ENCODE assay signal across 27 cellular contexts in the genomic region with DNA sequence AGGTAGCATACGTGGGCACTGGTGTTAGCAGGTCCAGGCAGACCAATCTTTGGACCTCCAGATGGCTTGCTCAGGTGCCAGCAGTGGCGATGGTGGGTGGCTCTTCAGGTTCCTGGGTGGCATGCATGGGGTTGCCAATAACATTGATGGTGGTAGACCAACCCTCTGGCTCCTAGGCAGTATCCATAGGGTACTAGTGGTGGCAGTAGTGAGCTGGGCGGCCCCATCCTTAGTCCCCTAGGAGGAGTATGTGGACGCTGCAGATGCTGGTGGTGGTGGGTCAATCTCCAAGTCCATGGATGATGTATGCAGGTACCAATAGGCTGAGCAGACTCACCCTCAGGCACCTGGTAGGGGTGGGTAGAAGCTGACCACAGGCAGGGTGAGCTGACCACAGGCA.
"Had no signal": no experiment of that assay in that cellular context is flagged by ENCODE, and none has a peak within 500 bp of the region (broad histone marks: within the 10 kb centered on the region; RNA-seq: fewer than 3 reads in every experiment).

No MANE protein-coding gene starts in this region.

- H3K4me1 ChIP-seq: adrenal gland, breast epithelium, SJCRH30 had no signal

- H3K9me3 ChIP-seq: adrenal gland, breast epithelium, SK-N-SH had no signal

- H3K27me3 Mint-ChIP-seq: activated CD8-positive, alpha-beta T cell treated with anti-CD3 and anti-CD28 coated beads for 36 hours had no signal

- H3K27ac ChIP-seq: adrenal gland, breast epithelium, RWPE1, SJCRH30, WERI-Rb-1 had no signal

- H3K36me3 ChIP-seq: adrenal gland, breast epithelium, SJCRH30, WERI-Rb-1 had no signal

- H3K9me3 Mint-ChIP-seq: activated T-helper 2 cell treated with anti-CD3 and anti-CD28 coated beads, Interferon-gamma antibody, Interleukin-2, Interleukin-4, amounts not matched to agents 10 μg/mL and 5 μg/mL and 100 μg/mL, durations not matched to agents 14 hours and 24 hours and 36 hours had no signal

- DNase-seq: activated CD4-positive, alpha-beta T cell treated with anti-CD3 and anti-CD28 coated beads for 4 hours; activated CD8-positive, alpha-beta memory T cell treated with anti-CD3 and anti-CD28 coated beads, Interleukin-2, amount 50 U/mL, for 4 hours; activated CD8-positive, alpha-beta T cell treated with anti-CD3 and anti-CD28 coated beads for 36 hours; activated naive CD4-positive, alpha-beta T cell treated with anti-CD3 and anti-CD28 coated beads, Interleukin-2, amount 50 U/mL, for 16 hours; activated naive CD8-positive, alpha-beta T cell treated with anti-CD3 and anti-CD28 coated beads, Interleukin-2, amount 10 ng/mL, durations not matched to agents 7 days and 5 days; activated T-cell treated with anti-CD3 and anti-CD28 coated beads, Interleukin-2, amount 50 U/mL, for 72 hours; adrenal gland; aorta; caudate nucleus; KG1; NCI-H1092; NCI-H1417; NCI-H1930; NCI-H510A treated with DMSO at 0.1 percent for 48 hours; NCI-H69; NK-92 treated with Interleukin-12 subunit alpha and Interleukin-12 subunit beta, amount 100 ng/mL, for 24 hours; OCI-M1; Right ventricle myocardium superior; SJCRH30; SK-N-SH; T-helper 1 cell; WERI-Rb-1 had no signal

- H3K4me3 Mint-ChIP-seq: activated CD8-positive, alpha-beta T cell treated with anti-CD3 and anti-CD28 coated beads for 36 hours; activated naive CD8-positive, alpha-beta T cell treated with anti-CD3 and anti-CD28 coated beads, Interleukin-2, amount 10 ng/mL, durations not matched to agents 7 days and 5 days; activated T-cell treated with anti-CD3 and anti-CD28 coated beads, Interleukin-2, amount 50 U/mL, for 72 hours had no signal

- H3K4me3 ChIP-seq: adrenal gland, breast epithelium, SJCRH30 had no signal

- H3K4me2 ChIP-seq: SK-N-SH had no signal

- ATAC-seq: activated CD4-positive, CD25-positive, alpha-beta regulatory T cell treated with anti-CD3 and anti-CD28 coated beads, Interleukin-2, amount 50 U/mL, for 24 hours; activated CD8-positive, alpha-beta T cell treated with anti-CD3 and anti-CD28 coated beads for 36 hours; activated T-cell treated with anti-CD3 and anti-CD28 coated beads, Interleukin-2, amount 50 U/mL, for 72 hours; Panc1 had no signal

- H3K27ac Mint-ChIP-seq: activated CD8-positive, alpha-beta T cell treated with anti-CD3 and anti-CD28 coated beads for 36 hours; activated naive CD8-positive, alpha-beta T cell treated with anti-CD3 and anti-CD28 coated beads, Interleukin-2, amount 10 ng/mL, durations not matched to agents 7 days and 5 days; activated T-helper 2 cell treated with anti-CD3 and anti-CD28 coated beads, Interferon-gamma antibody, Interleukin-2, Interleukin-4, amounts not matched to agents 10 μg/mL and 5 μg/mL and 100 μg/mL, durations not matched to agents 14 hours and 24 hours and 36 hours had no signal

- H3K27me3 ChIP-seq: adrenal gland, breast epithelium, SJCRH30 had no signal

- H3K9ac ChIP-seq: SK-N-SH had no signal

- H3K9me2 ChIP-seq: SK-N-SH had no signal
